Comparison of ENCODE assay signal across 12 cellular contexts in the genomic region with DNA sequence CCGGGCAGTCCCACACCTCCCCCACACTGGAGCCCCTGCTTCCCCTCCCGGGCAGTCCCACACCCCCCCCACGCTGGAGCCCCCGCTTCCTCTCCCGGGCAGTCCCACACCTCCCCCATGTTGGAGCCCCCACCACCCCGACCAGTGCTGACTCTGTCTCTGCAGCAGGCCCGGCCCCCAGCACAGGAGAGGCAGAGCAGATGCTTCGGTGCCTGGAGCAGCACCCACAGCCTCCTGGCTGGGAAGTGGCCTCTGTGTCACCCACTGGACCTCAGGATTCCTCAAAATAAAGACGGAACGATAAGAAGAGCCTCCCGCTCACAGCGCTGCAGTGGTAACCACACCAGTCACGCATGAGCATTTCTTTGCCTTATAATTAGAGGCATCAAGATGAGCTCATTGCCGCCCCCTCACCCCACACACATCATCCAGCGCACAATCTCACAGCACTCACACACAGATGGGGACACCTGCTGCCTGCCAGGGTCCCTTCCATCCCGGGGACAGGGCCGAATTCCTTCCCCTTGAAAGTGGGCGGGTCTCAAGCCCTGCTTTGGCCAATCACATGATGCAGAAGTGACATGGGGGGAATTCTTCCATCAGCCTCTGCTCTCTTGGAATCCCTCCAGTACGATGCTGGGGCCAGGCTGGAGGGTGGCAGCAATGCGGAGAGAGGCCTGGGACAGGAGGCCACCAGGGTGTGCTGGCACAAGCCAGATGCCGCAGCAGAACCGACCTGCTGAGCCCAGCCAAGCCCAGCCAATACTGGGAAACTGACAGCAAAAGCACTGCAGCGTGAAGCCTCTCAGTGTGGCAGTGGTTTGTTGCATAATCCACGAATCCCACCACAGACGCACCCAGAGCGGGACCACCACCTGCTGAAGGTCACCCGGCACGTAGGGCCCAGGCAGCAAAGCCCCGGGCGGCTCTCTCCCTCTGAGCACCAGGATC. TPM values are rescaled to one million over a fixed set of nuclear protein-coding genes. Genes with fewer than 3 reads are reported as not detected.
DNase-seq lines count a peak whose midpoint lies in the region; ATAC-seq and TF ChIP-seq lines count a peak whose summit lies in the region.
"Had no signal": no experiment of that assay in that cellular context is flagged by ENCODE, and none has a peak within 500 bp of the region (broad histone marks: within the 10 kb centered on the region; RNA-seq: fewer than 3 reads in every experiment).

No MANE protein-coding gene starts in this region.

- CTCF ChIA-PET in CD4-positive, alpha-beta T cell (lab: Charles Lee) = interaction anchor here (1.9 kb wide), 1 partner anchor 8 kb away, joined by 5 read pairs; no protein-coding TSS in a partner anchor

- H3K4me3 Mint-ChIP-seq in CD4-positive, alpha-beta T cell = peak overlapping the region; percentile 25
- H3K4me3 Mint-ChIP-seq in IgD-negative memory B cell (peak overlapping the region; percentile 34 to 78 (median 70)), nephron (peak overlapping the region in 2 of 3 experiments; percentile 15 to 38)
- H3K4me3 Mint-ChIP-seq: CD14-positive monocyte had no signal

- no peak for TF ChIP-seq CTCF in CD4-positive, alpha-beta T cell (IDR thresholded peaks at IDR 0.05)
- TF ChIP-seq CTCF in coronary artery (IDR thresholded peaks at IDR 0.05) (no peak), nephron (IDR thresholded peaks at IDR 0.05; ENCODE audit: unreplicated experiment in 3 of 3) (no peak)

- H3K36me3 Mint-ChIP-seq in CD4-positive, alpha-beta T cell (ENCODE audit: low read depth) = peaks cover 10% of the 10 kb centered on the region
- H3K36me3 Mint-ChIP-seq in IgD-negative memory B cell = peaks cover 3% of the 10 kb centered on the region
- peaks cover 20% of the 10 kb centered on the region for H3K36me3 Mint-ChIP-seq in nephron (ENCODE audit: low read depth)

- peaks cover 33% of the 10 kb centered on the region for H3K4me1 Mint-ChIP-seq in CD4-positive, alpha-beta T cell (ENCODE audit: low read depth)
- H3K4me1 Mint-ChIP-seq in IgD-negative memory B cell (peaks cover 6 to 15% (median 14%) of the 10 kb centered on the region in 3 donors), nephron (peaks cover 20% of the 10 kb centered on the region)

- H3K27me3 ChIP-seq in CD4-positive, alpha-beta T cell (ENCODE audit: control insufficient read depth, insufficient read depth, low read length) = no peaks in the 10 kb centered on the region

- peak overlapping the region; percentile 5 for H3K4me3 ChIP-seq in coronary artery

- H3K27me3 Mint-ChIP-seq in CD4-positive, alpha-beta T cell = no peaks in the 10 kb centered on the region
- H3K27me3 Mint-ChIP-seq in IgD-negative memory B cell = no peaks in the 10 kb centered on the region
- H3K27me3 Mint-ChIP-seq in nephron (ENCODE audit: low read depth) = peaks cover 4% of the 10 kb centered on the region

- H3K9me3 Mint-ChIP-seq in CD4-positive, alpha-beta T cell = no peaks in the 10 kb centered on the region
- H3K9me3 Mint-ChIP-seq in IgD-negative memory B cell = no peaks in the 10 kb centered on the region
- H3K9me3 Mint-ChIP-seq in nephron = no peaks in the 10 kb centered on the region

- ATAC-seq in CD4-positive, alpha-beta T cell (ENCODE audit: poor library complexity) = no peak
- ATAC-seq in GM21381 (IDR thresholded peaks at IDR 0.05; ENCODE audit: unreplicated experiment) = no peak
- no peak for ATAC-seq in sciatic nerve

- no peak for DNase-seq in CD4-positive, alpha-beta T cell
- no peak for DNase-seq in coronary artery (ENCODE audit: low spot score)
- no peak for DNase-seq in NOMO-1 treated with dmso at 0.1 percent for 144 hours (lab: John Stamatoyannopoulos, UW; ENCODE audit: unreplicated experiment)
- DNase-seq in sciatic nerve (ENCODE audit: low spot score) = no peak
- DNase-seq in NCI-H2196 treated with DMSO at 0.1 percent for 48 hours (lab: John Stamatoyannopoulos, UW; ENCODE audit: unreplicated experiment) = no peak
- DNase-seq: cortex of kidney, NCI-H187 treated with DMSO at 0.1 percent for 48 hours, SIG-M5 had no signal

- no peak overlapping the region for H3K27ac Mint-ChIP-seq in CD4-positive, alpha-beta T cell
- H3K27ac Mint-ChIP-seq in IgD-negative memory B cell = no peak overlapping the region
- H3K27ac Mint-ChIP-seq in nephron = peak overlapping the region; percentile 60 to 94 (median 94)

- intact Hi-C loops in CD4-positive, alpha-beta T cell (cut with DNase I, micrococcal nuclease) = no loop called here
- intact Hi-C loops in sciatic nerve (cut with DNase I) = no loop called here

- H3K9me3 ChIP-seq in CD4-positive, alpha-beta T cell (ENCODE audit: control insufficient read depth, low read length) = no peaks in the 10 kb centered on the region

- POLR2A ChIA-PET in CD4-positive, alpha-beta T cell (lab: Charles Lee) = no interaction called here

- H3K27ac ChIP-seq in CD4-positive, alpha-beta T cell (ENCODE audit: low read depth, low read length) = no peak overlapping the region
- H3K27ac ChIP-seq in coronary artery = peak overlapping the region in 1 of 2 donors; percentile 52

RNA-seq across cellular contexts. Expression of gene PIP5K1C, which starts 16.1 kb away (rescaled TPM):
- total RNA-seq in CD4-positive, alpha-beta T cell = 10 to 100 TPM; 14.7 to 15.5 TPM
- polyA plus RNA-seq in IgD-negative memory B cell = 11.5 TPM
- total RNA-seq in sciatic nerve = 46.9 TPM

RNA-seq across cellular contexts. Expression of gene TJP3, which starts 24.0 kb away (rescaled TPM):
- total RNA-seq in CD4-positive, alpha-beta T cell = 1 to 10 TPM; 8.2 to 9.0 TPM
- 4.9 TPM for polyA plus RNA-seq in IgD-negative memory B cell
- total RNA-seq in sciatic nerve = 2.1 TPM
- polyA plus RNA-seq: CD14-positive monocyte had no signal

RNA-seq across cellular contexts. Expression of gene CACTIN, which starts 57.6 kb away (rescaled TPM):
- total RNA-seq in CD4-positive, alpha-beta T cell = 10 to 100 TPM; 25.8 to 25.9 TPM
- polyA plus RNA-seq in IgD-negative memory B cell = 20.6 TPM
- 19.6 TPM for total RNA-seq in sciatic nerve

Comparison
In these comparisons a context has a peak if more than half of its experiments do, and no peak if none do; other contexts are left out.
1. H3K27ac Mint-ChIP-seq: peak in nephron (3 of 3); none in CD4-positive, alpha-beta T cell (single experiment) and IgD-negative memory B cell (0 of 3).
2. Peak in every context shown above with its lines, with median percentiles within 50 percentile points of each other: H3K4me3 Mint-ChIP-seq.